11 cellular contexts compared by ENCODE assay signal in the genomic region with DNA sequence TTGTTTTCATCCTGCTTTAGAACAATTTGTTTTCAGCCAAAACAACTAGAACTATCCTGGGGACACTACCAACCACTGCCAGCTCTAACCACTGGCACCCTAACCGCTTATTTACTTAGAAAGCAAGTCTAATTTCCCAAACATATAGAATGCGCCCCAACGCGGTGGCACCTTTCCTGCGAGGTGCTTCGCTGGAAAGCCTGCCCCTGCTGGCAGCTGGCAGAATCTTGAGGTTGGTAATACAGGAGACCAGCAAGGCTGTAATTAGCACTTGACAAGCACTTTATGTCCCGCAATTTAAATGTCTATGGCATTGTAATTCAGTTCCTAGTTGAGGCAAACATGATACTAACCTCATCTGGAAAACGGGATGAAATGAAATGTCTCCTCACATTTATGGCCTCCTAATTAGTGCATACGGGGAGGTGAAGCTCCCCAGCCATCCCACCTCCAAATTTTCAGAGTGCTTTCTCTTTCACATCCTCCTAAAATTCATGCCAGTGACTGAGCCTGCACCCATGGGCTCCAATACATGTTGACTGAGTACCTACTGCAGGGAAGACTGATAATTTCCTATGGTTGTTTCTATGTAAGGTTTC. TPM values are rescaled to one million over a fixed set of nuclear protein-coding genes. Genes with fewer than 3 reads are reported as not detected.
DNase-seq lines count a peak whose midpoint lies in the region; ATAC-seq and TF ChIP-seq lines count a peak whose summit lies in the region.
"Had no signal": no experiment of that assay in that cellular context is flagged by ENCODE, and none has a peak within 500 bp of the region (broad histone marks: within the 10 kb centered on the region; RNA-seq: fewer than 3 reads in every experiment).

No MANE protein-coding gene starts in this region.

- WGBS in smooth muscle cell (ENCODE audit: low lambda C conversion rate), result 21% methylated on average over 9 of the region's 9 CpGs

- peaks cover 2% of the 10 kb centered on the region for H3K27me3 ChIP-seq in smooth muscle cell (ENCODE audit: low read depth)

- no peak overlapping the region for H2AFZ ChIP-seq in smooth muscle cell (ENCODE audit: low read depth)

- H3K4me3 ChIP-seq in LNCaP clone FGC (ENCODE audit: low read depth, low read length), result no peak overlapping the region
- H3K4me3 ChIP-seq in smooth muscle cell, result no peak overlapping the region
- H3K4me3 ChIP-seq: suprapubic skin had no signal

- no peaks in the 10 kb centered on the region for H3K36me3 Mint-ChIP-seq in activated T-cell treated with anti-CD3 and anti-CD28 coated beads, Interleukin-2, amount 50 U/mL, for 4 hours (ENCODE audit: insufficient read depth)
- no peaks in the 10 kb centered on the region for H3K36me3 Mint-ChIP-seq in endothelial cell (ENCODE audit: low read depth, unreplicated experiment)

- ATAC-seq in activated T-cell treated with anti-CD3 and anti-CD28 coated beads, Interleukin-2, amount 50 U/mL, for 4 hours, result no peak

- peak; percentile 71 for TF ChIP-seq CTCF in LNCaP clone FGC (IDR thresholded peaks at IDR 0.05; ENCODE audit: control insufficient read depth, extremely low read depth, insufficient read depth)
- peak; percentile 50 for TF ChIP-seq CTCF in endothelial cell (IDR thresholded peaks at IDR 0.05; ENCODE audit: unreplicated experiment)
- TF ChIP-seq CTCF in smooth muscle cell (IDR thresholded peaks at IDR 0.05; ENCODE audit: borderline replicate concordance, insufficient read depth, poor library complexity, severe bottlenecking), result peak; percentile 32

- H3K36me3 ChIP-seq in smooth muscle cell (ENCODE audit: low read depth), result no peaks in the 10 kb centered on the region
- H3K36me3 ChIP-seq: suprapubic skin had no signal

- H3K4me3 Mint-ChIP-seq in activated T-cell treated with anti-CD3 and anti-CD28 coated beads, Interleukin-2, amount 50 U/mL, for 4 hours, result no peak overlapping the region
- H3K4me3 Mint-ChIP-seq in endothelial cell (ENCODE audit: unreplicated experiment), result no peak overlapping the region

- H3K9me3 Mint-ChIP-seq in activated T-cell treated with anti-CD3 and anti-CD28 coated beads, Interleukin-2, amount 50 U/mL, for 4 hours, result no peaks in the 10 kb centered on the region
- H3K9me3 Mint-ChIP-seq in endothelial cell (ENCODE audit: unreplicated experiment), result no peaks in the 10 kb centered on the region

- DNase-seq in activated T-cell treated with anti-CD3 and anti-CD28 coated beads for 24 hours (ENCODE audit: low read depth) (peak; percentile 2), LNCaP clone FGC (ENCODE audit: low read depth) (no peak), endothelial cell (ENCODE audit: low spot score) (peak; percentile 34), smooth muscle cell (lab: John Stamatoyannopoulos, UW; ENCODE audit: unreplicated experiment) (no peak), epidermal melanocyte (ENCODE audit: insufficient read length, low spot score) (no peak), EL (no peak), amniotic stem cell (lab: John Stamatoyannopoulos, UW) (no peak)
- no peak for DNase-seq in activated T-cell treated with anti-CD3 and anti-CD28 coated beads, Interleukin-2, amount 50 U/mL, for 4 hours
- DNase-seq: NCI-H2029 treated with DMSO at 0.1 percent for 48 hours had no signal

- H3K27me3 Mint-ChIP-seq in activated T-cell treated with anti-CD3 and anti-CD28 coated beads, Interleukin-2, amount 50 U/mL, for 4 hours (ENCODE audit: low read depth), result peaks cover 9% of the 10 kb centered on the region
- peaks cover 1% of the 10 kb centered on the region for H3K27me3 Mint-ChIP-seq in endothelial cell (ENCODE audit: unreplicated experiment)

- H3K4me2 ChIP-seq in smooth muscle cell, result no peak overlapping the region

- H3K4me1 Mint-ChIP-seq in activated T-cell treated with anti-CD3 and anti-CD28 coated beads, Interleukin-2, amount 50 U/mL, for 4 hours (ENCODE audit: low read depth), result no peaks in the 10 kb centered on the region
- no peaks in the 10 kb centered on the region for H3K4me1 Mint-ChIP-seq in endothelial cell (ENCODE audit: unreplicated experiment)

- H3K4me1 ChIP-seq in smooth muscle cell (ENCODE audit: low read depth), result no peaks in the 10 kb centered on the region
- H3K4me1 ChIP-seq: suprapubic skin had no signal

- no peak overlapping the region for H3K27ac ChIP-seq in smooth muscle cell (ENCODE audit: low read depth)
- H3K27ac ChIP-seq: epithelial cell of prostate, suprapubic skin had no signal

- H3K9ac ChIP-seq in smooth muscle cell (ENCODE audit: low read depth), result no peak overlapping the region

- no peaks in the 10 kb centered on the region for H3F3A ChIP-seq in smooth muscle cell (ENCODE audit: low read depth)

- H3K27ac Mint-ChIP-seq in endothelial cell (ENCODE audit: unreplicated experiment), result no peak overlapping the region

- no peaks in the 10 kb centered on the region for H4K20me1 ChIP-seq in smooth muscle cell (ENCODE audit: low read depth)

- no peaks in the 10 kb centered on the region for H3K9me3 ChIP-seq in smooth muscle cell (replicated peaks; ENCODE audit: low read depth)

- H3K79me2 ChIP-seq in smooth muscle cell (ENCODE audit: low read depth), result no peaks in the 10 kb centered on the region

RNA-seq across cellular contexts. Expression of a gene that starts 30.4 kb away (rescaled TPM):
- not detected for total RNA-seq in activated T-cell treated with anti-CD3 and anti-CD28 coated beads, Interleukin-2, amount 50 U/mL, for 4 hours
- 0.46 TPM for total RNA-seq in endothelial cell (ENCODE audit: unreplicated experiment)
- not detected in 2 replicates for total RNA-seq in smooth muscle cell
- polyA plus RNA-seq in smooth muscle cell, result 0.25 TPM in 1 of 2 replicates, not detected in the other

Comparison
In these comparisons a context has a peak if more than half of its experiments do, and no peak if none do; other contexts are left out.
1. DNase-seq: peak in activated T-cell treated with anti-CD3 and anti-CD28 coated beads for 24 hours (single experiment) and endothelial cell (single experiment); none in activated T-cell treated with anti-CD3 and anti-CD28 coated beads, Interleukin-2, amount 50 U/mL, for 4 hours (single experiment), LNCaP clone FGC (single experiment), smooth muscle cell (single experiment), epidermal melanocyte (single experiment), EL (single experiment) and amniotic stem cell (single experiment).
2. Peak in every context shown above with its lines, with median percentiles within 50 percentile points of each other: CTCF ChIP-seq.